In the genomic region with DNA sequence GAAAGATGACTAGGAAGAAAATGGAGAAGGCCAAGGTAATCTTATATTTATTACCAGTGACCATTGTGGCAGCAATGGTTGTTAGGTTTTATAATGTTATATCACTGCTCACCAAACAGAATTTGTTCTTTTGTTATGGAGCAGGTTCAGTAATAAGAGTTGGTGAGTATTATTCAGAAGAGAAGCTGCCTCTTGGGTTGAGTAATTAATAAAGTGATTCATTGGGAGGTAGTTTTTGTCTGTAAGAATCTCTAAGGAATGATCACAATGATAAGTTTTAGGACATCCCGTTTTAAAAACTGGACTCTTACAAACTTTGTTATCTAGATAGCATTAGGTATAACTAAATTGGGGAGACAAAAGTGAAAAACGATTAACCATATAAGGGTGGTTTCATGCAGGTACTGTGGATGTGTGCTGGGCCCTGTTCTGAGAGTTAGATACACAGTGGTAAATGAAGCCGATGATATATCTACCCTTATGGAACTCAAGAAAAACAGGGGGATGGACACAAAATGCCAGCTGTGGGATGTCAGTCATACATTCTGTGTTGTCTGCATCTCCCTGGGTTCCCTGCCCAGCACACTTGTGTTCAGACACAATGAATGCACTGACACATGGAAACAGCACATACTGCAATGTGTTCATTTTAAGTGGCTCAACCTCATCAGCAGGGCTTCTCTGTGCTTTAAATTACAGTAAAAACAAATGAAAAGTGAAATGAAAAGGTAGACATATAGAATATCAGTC, we compare ENCODE assay signal across 1 cellular context.
TF ChIP-seq lines count a peak whose summit lies in the region.

No MANE protein-coding gene starts in this region.

TF ChIP-seq in GM12878, 131 proteins besides CTCF, POLR2A, EP300 and RAD21:
- no peak for TF ChIP-seq BRCA1 (IDR thresholded peaks at IDR 0.05; ENCODE audit: low read depth, low read length)
